15 cellular contexts compared by ENCODE assay signal in the genomic region with DNA sequence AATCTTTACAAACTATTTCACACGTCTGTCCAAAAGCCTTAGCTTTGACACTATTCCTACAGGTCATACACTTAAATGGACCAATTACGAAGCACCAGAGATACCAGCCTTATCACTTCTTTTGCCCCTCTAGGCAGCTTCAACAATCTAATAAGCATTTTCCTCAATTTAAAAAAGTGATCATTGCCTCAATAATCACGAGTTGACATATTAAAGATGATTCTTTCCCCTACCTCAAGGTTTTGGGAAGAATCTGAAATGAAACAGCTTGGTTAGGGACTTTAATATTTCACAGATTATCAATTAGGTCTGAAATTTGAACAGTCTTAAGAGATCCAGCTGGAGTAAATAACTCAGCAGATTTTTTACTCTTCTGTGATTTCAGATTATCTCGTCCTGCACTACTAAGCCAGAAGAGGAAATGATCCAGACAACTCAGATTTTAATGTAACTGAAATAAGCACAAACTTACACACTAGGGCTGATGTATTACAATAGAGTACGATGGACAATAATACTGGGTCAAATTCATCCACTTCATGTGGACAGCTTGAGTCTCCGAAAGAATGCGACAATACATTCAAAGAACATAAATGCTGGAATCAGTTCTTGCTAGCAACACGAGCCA. TPM values are rescaled to one million over a fixed set of nuclear protein-coding genes. Genes with fewer than 3 reads are reported as not detected.
A peak's percentile ranks its signal among the peaks of the same experiment; 100 is the strongest.
DNase-seq lines count a peak whose midpoint lies in the region; ATAC-seq, FAIRE-seq and TF ChIP-seq lines count a peak whose summit lies in the region.
"Had no signal": no experiment of that assay in that cellular context is flagged by ENCODE, and none has a peak within 500 bp of the region (broad histone marks: within the 10 kb centered on the region; RNA-seq: fewer than 3 reads in every experiment).

No MANE protein-coding gene starts in this region.

- H3K27me3 ChIP-seq in rectal smooth muscle tissue (ENCODE audit: control insufficient read depth, insufficient read depth, low read length), result no peaks in the 10 kb centered on the region
- H3K27me3 ChIP-seq: sigmoid colon had no signal

- H3K9me3 Mint-ChIP-seq in activated CD4-positive, alpha-beta T cell treated with anti-CD3 and anti-CD28 coated beads, Interleukin-2, amount 10 ng/mL, durations not matched to agents 7 days and 5 days, result no peaks in the 10 kb centered on the region
- H3K9me3 Mint-ChIP-seq in chondrocyte (ENCODE audit: low read depth), result no peaks in the 10 kb centered on the region
- H3K9me3 Mint-ChIP-seq: activated T-helper 2 cell treated with anti-CD3 and anti-CD28 coated beads, Interferon-gamma antibody, Interleukin-2, Interleukin-4, amounts not matched to agents 10 μg/mL and 5 μg/mL and 100 μg/mL, durations not matched to agents 14 hours and 24 hours and 36 hours had no signal

- ATAC-seq in HG02885 (IDR thresholded peaks at IDR 0.05; ENCODE audit: poor library complexity, unreplicated experiment) (peak; percentile 21), HG02763 (IDR thresholded peaks at IDR 0.05; ENCODE audit: unreplicated experiment) (no peak)
- ATAC-seq: lower lobe of right lung had no signal

- no peaks in the 10 kb centered on the region for H3K36me3 ChIP-seq in rectal smooth muscle tissue (ENCODE audit: control insufficient read depth, insufficient read depth, low read length)
- H3K36me3 ChIP-seq: lower lobe of right lung, sigmoid colon had no signal

- no peak for TF ChIP-seq POLR2A in H54 (IDR thresholded peaks at IDR 0.05; ENCODE audit: low read depth, low read length)

- no peak overlapping the region for H3K27ac Mint-ChIP-seq in activated CD4-positive, alpha-beta T cell treated with anti-CD3 and anti-CD28 coated beads, Interleukin-2, amount 10 ng/mL, durations not matched to agents 7 days and 5 days
- peak overlapping the region; percentile 51 for H3K27ac Mint-ChIP-seq in chondrocyte (ENCODE audit: unreplicated experiment)
- H3K27ac Mint-ChIP-seq: activated T-helper 2 cell treated with anti-CD3 and anti-CD28 coated beads, Interferon-gamma antibody, Interleukin-2, Interleukin-4, amounts not matched to agents 10 μg/mL and 5 μg/mL and 100 μg/mL, durations not matched to agents 14 hours and 24 hours and 36 hours had no signal

- peaks cover 66% of the 10 kb centered on the region for H3K4me1 Mint-ChIP-seq in activated CD4-positive, alpha-beta T cell treated with anti-CD3 and anti-CD28 coated beads, Interleukin-2, amount 10 ng/mL, durations not matched to agents 7 days and 5 days
- peaks cover 72% of the 10 kb centered on the region for H3K4me1 Mint-ChIP-seq in chondrocyte (ENCODE audit: low read depth)

- no peak overlapping the region for H3K9ac ChIP-seq in rectal smooth muscle tissue (ENCODE audit: low read length)

- TF ChIP-seq CTCF in chondrocyte (IDR thresholded peaks at IDR 0.05), result no peak

- H3K27me3 Mint-ChIP-seq in activated CD4-positive, alpha-beta T cell treated with anti-CD3 and anti-CD28 coated beads, Interleukin-2, amount 10 ng/mL, durations not matched to agents 7 days and 5 days, result no peaks in the 10 kb centered on the region
- H3K27me3 Mint-ChIP-seq in chondrocyte (ENCODE audit: low read depth), result no peaks in the 10 kb centered on the region

- no peak for DNase-seq in activated CD4-positive, alpha-beta T cell treated with anti-CD3 and anti-CD28 coated beads, Interleukin-2, amount 10 ng/mL, durations not matched to agents 7 days and 5 days
- no peak for DNase-seq in activated CD4-positive, alpha-beta T cell treated with anti-CD3 and anti-CD28 coated beads, Interleukin-2, amount 50 U/mL, for 1 hour
- DNase-seq in chondrocyte (ENCODE audit: low spot score), result no peak
- DNase-seq in H54 (ENCODE audit: insufficient read length, low spot score), result no peak
- no peak for DNase-seq in activated gamma-delta T cell treated with Interleukin-2 at 50 U/mL for 16 hours
- DNase-seq: dermis blood vessel endothelial cell, DMS79, lower lobe of right lung, NCI-H1930, sigmoid colon had no signal

- no peak overlapping the region for H3K4me3 ChIP-seq in rectal smooth muscle tissue (ENCODE audit: low read length)
- H3K4me3 ChIP-seq: lower lobe of right lung, sigmoid colon had no signal

- H3K36me3 Mint-ChIP-seq in activated CD4-positive, alpha-beta T cell treated with anti-CD3 and anti-CD28 coated beads, Interleukin-2, amount 10 ng/mL, durations not matched to agents 7 days and 5 days (ENCODE audit: low read depth), result peaks cover 12% of the 10 kb centered on the region
- H3K36me3 Mint-ChIP-seq in chondrocyte (ENCODE audit: low read depth), result no peaks in the 10 kb centered on the region

- peak overlapping the region; percentile 6 for H3K27ac ChIP-seq in rectal smooth muscle tissue (ENCODE audit: low read depth, low read length)

- H3K4me1 ChIP-seq in rectal smooth muscle tissue (ENCODE audit: control insufficient read depth, insufficient read depth, low read length), result peaks cover 28% of the 10 kb centered on the region

- CTCF ChIA-PET in activated CD4-positive, alpha-beta T cell treated with anti-CD3 and anti-CD28 coated beads, Interleukin-2, amount 10 ng/mL, durations not matched to agents 7 days and 5 days (lab: Charles Lee), result interaction anchor here (0.6 to 0.8 kb wide), 3 partner anchors 11 to 1607 kb away, joined by 4 to 5 read pairs (median 4); no protein-coding TSS in a partner anchor

- POLR2A ChIA-PET in activated CD4-positive, alpha-beta T cell treated with anti-CD3 and anti-CD28 coated beads, Interleukin-2, amount 10 ng/mL, durations not matched to agents 7 days and 5 days (lab: Charles Lee), result interaction anchor here (0.6 kb wide), 1 partner anchor 44 kb away, joined by 6 read pairs; no protein-coding TSS in a partner anchor

- peak overlapping the region; percentile 9 for H3K4me3 Mint-ChIP-seq in activated CD4-positive, alpha-beta T cell treated with anti-CD3 and anti-CD28 coated beads, Interleukin-2, amount 10 ng/mL, durations not matched to agents 7 days and 5 days
- no peak overlapping the region for H3K4me3 Mint-ChIP-seq in chondrocyte (ENCODE audit: unreplicated experiment)

- FAIRE-seq in H54 (lab: Jason Lieb, UNC), result no peak
- FAIRE-seq: GM18507 had no signal

RNA-seq across cellular contexts. Expression of gene UBE2N, which starts 15.9 kb away (rescaled TPM):
- total RNA-seq in activated CD4-positive, alpha-beta T cell treated with anti-CD3 and anti-CD28 coated beads, Interleukin-2, amount 10 ng/mL, durations not matched to agents 7 days and 5 days, result 100 to 1,000 TPM; 157 to 189 TPM
- 70.0 to 88.1 TPM (median 72.1 TPM) in 3 replicates for total RNA-seq in chondrocyte

RNA-seq across cellular contexts. Expression of gene MRPL42, which starts 41.5 kb away (rescaled TPM):
- total RNA-seq in activated CD4-positive, alpha-beta T cell treated with anti-CD3 and anti-CD28 coated beads, Interleukin-2, amount 10 ng/mL, durations not matched to agents 7 days and 5 days, result 10 to 100 TPM; 55.6 to 69.0 TPM
- total RNA-seq in chondrocyte, result 41.4 to 44.4 TPM (median 42.0 TPM) in 3 replicates

RNA-seq across cellular contexts. Expression of gene NUDT4, which starts 48.1 kb away (rescaled TPM):
- 10 to 100 TPM; 37.8 to 41.0 TPM for total RNA-seq in activated CD4-positive, alpha-beta T cell treated with anti-CD3 and anti-CD28 coated beads, Interleukin-2, amount 10 ng/mL, durations not matched to agents 7 days and 5 days
- 48.3 to 69.0 TPM (median 67.1 TPM) in 3 replicates for total RNA-seq in chondrocyte
